Comparison of ENCODE assay signal across 8 cellular contexts in the genomic region with DNA sequence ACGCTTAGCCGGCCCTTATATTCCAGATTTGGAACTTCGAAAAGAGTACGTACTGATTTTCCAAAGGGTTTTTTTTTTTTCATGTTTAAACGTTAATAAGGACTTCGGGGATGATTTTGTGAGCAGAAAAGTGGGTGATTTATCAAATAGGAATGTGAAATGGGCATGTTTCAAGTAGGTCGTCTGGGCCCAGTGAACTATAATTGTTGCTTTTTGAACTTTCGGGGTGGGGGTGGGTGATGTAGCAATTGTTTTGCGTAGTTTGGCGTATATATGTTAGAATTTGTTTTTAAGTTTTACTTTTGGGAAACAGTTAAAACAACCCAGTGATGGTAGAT. TPM values are rescaled to one million over a fixed set of nuclear protein-coding genes. Genes with fewer than 3 reads are reported as not detected.
DNase-seq lines count a peak whose midpoint lies in the region; TF ChIP-seq lines count a peak whose summit lies in the region.

No MANE protein-coding gene starts in this region.

- DNase-seq in SJSA1 (ENCODE audit: low read depth in 1 of 2, low spot score in 2 of 2) (no peak), fibroblast of lung (ENCODE audit: low read depth in 2 of 2) (peak in 1 of 2 donors; percentile 74), cerebellar cortex (ENCODE audit: low spot score) (no peak), NCI-H1092 treated with DMSO at 0.1 percent for 48 hours (lab: John Stamatoyannopoulos, UW) (no peak)
- no peak for DNase-seq in activated CD8-positive, alpha-beta memory T cell treated with anti-CD3 and anti-CD28 coated beads, Interleukin-2, amount 50 U/mL, for 48 hours
- no peak for DNase-seq in activated CD4-positive, alpha-beta T cell treated with anti-CD3 and anti-CD28 coated beads for 48 hours

- H3K9ac ChIP-seq in ES-I3 (ENCODE audit: low read depth, low read length), result peak overlapping the region; percentile 86
- H3K9ac ChIP-seq in fibroblast of lung (ENCODE audit: insufficient read depth, low read length), result peak overlapping the region; percentile 92
- H3K9ac ChIP-seq in rectal smooth muscle tissue (ENCODE audit: low read length), result peak overlapping the region; percentile 78

- H3K79me2 ChIP-seq in fibroblast of lung (ENCODE audit: control insufficient read depth, insufficient read depth, low read length), result peaks cover 65% of the 10 kb centered on the region

- H4K20me1 ChIP-seq in fibroblast of lung (ENCODE audit: control insufficient read depth, extremely low read depth, insufficient read depth, low read length), result peaks cover 19% of the 10 kb centered on the region

- no peaks in the 10 kb centered on the region for H3K9me3 ChIP-seq in ES-I3 (ENCODE audit: control insufficient read depth, insufficient read depth, low read length)
- H3K9me3 ChIP-seq in SJSA1 (replicated peaks), result no peaks in the 10 kb centered on the region; the same call in 1 of the 2 replicates
- no peaks in the 10 kb centered on the region for H3K9me3 ChIP-seq in fibroblast of lung (ENCODE audit: control insufficient read depth, insufficient read depth, low read depth, low read length)

- peaks cover 14% of the 10 kb centered on the region; the same call in 1 of the 2 replicates for H3K4me1 ChIP-seq in ES-I3 (ENCODE audit: insufficient read depth, low read length)
- peaks cover 41% of the 10 kb centered on the region for H3K4me1 ChIP-seq in SJSA1 (replicated peaks)
- peaks cover 23% of the 10 kb centered on the region for H3K4me1 ChIP-seq in fibroblast of lung (ENCODE audit: control insufficient read depth, extremely low read depth, insufficient read depth, low read length)
- peaks cover 19% of the 10 kb centered on the region for H3K4me1 ChIP-seq in rectal smooth muscle tissue (ENCODE audit: control insufficient read depth, insufficient read depth, low read length)

- TF ChIP-seq CTCF in fibroblast of lung (conservative IDR thresholded peaks at IDR 0.05 in 1 of 2, IDR thresholded peaks at IDR 0.05 in 1 of 2; ENCODE audit: low read depth in 1 of 2, low read length in 2 of 2), result no peak

- H2AFZ ChIP-seq in fibroblast of lung (ENCODE audit: low read length), result no peak overlapping the region

- peak overlapping the region; percentile 91 for H3K4me3 ChIP-seq in SJSA1
- peak overlapping the region; percentile 91 to 94 (median 91) for H3K4me3 ChIP-seq in fibroblast of lung (replicated peaks in 1 of 4; ENCODE audit: control extremely low read depth in 1 of 4, insufficient read depth in 1 of 4, low read depth in 3 of 4, low read length in 4 of 4)
- H3K4me3 ChIP-seq in rectal smooth muscle tissue (ENCODE audit: low read length), result peak overlapping the region; percentile 67

- H3K36me3 ChIP-seq in ES-I3 (ENCODE audit: insufficient read depth, low read length) (peaks cover 4% of the 10 kb centered on the region; the same call in 1 of the 2 replicates), SJSA1 (peaks cover 55% of the 10 kb centered on the region), fibroblast of lung (ENCODE audit: control insufficient read depth, insufficient read depth, low read length) (no peaks in the 10 kb centered on the region), rectal smooth muscle tissue (ENCODE audit: control insufficient read depth, insufficient read depth, low read length) (no peaks in the 10 kb centered on the region)

- H3K27ac ChIP-seq in SJSA1, result peak overlapping the region; percentile 98
- H3K27ac ChIP-seq in fibroblast of lung (ENCODE audit: insufficient read depth, low read length), result peak overlapping the region; percentile 99
- H3K27ac ChIP-seq in rectal smooth muscle tissue (ENCODE audit: low read depth, low read length), result peak overlapping the region; percentile 86

- H3K4me2 ChIP-seq in fibroblast of lung (ENCODE audit: extremely low read depth, insufficient read depth, low read length), result peak overlapping the region; percentile 11

- H3K27me3 ChIP-seq in SJSA1 (replicated peaks) (no peaks in the 10 kb centered on the region), fibroblast of lung (ENCODE audit: control insufficient read depth, insufficient read depth, low read length) (no peaks in the 10 kb centered on the region), rectal smooth muscle tissue (ENCODE audit: control insufficient read depth, insufficient read depth, low read length) (no peaks in the 10 kb centered on the region)

RNA-seq across cellular contexts. Expression of gene PBLD, which starts 0.3 kb away (rescaled TPM):
- 3.2 and 3.3 TPM in 2 replicates for total RNA-seq in SJSA1 (2014; rRNA removed; shearing (Covaris generic))
- total RNA-seq in fibroblast of lung, result 2.8 and 5.1 TPM in 2 replicates
- 1.3 TPM in 2 replicates for polyA plus RNA-seq in fibroblast of lung
- 6.4 and 7.0 TPM in 2 replicates for polyA plus RNA-seq in fibroblast of lung (2012)
- 3.7 TPM in 1 of 2 replicates, not detected in the other for polyA minus RNA-seq in fibroblast of lung (ENCODE audit: low replicate concordance)

RNA-seq across cellular contexts. Expression of gene HNRNPH3, which starts 1.2 kb away (rescaled TPM):
- 19.2 and 33.5 TPM in 2 replicates for total RNA-seq in SJSA1 (2014; rRNA removed; shearing (Covaris generic))
- 36.5 and 36.7 TPM in 2 replicates for total RNA-seq in fibroblast of lung
- 51.1 and 102 TPM in 2 replicates for polyA plus RNA-seq in fibroblast of lung
- polyA plus RNA-seq in fibroblast of lung (2012), result 159 and 285 TPM in 2 replicates
- 17.2 and 37.0 TPM in 2 replicates for polyA minus RNA-seq in fibroblast of lung (ENCODE audit: low replicate concordance)
